In genomic region chr2:180359522-180360282, GRCh38 we compare ENCODE assay signal across 8 cellular contexts.
DNase-seq lines count a peak whose midpoint lies in the region; ATAC-seq and TF ChIP-seq lines count a peak whose summit lies in the region.

No MANE protein-coding gene starts in this region.

- no peak overlapping the region for H3K27ac ChIP-seq in GM23248

- H3K4me1 Mint-ChIP-seq in mesothelial cell of epicardium, result no peaks in the 10 kb centered on the region

- H3K27me3 ChIP-seq in GM23248 (replicated peaks; ENCODE audit: insufficient read depth), result no peaks in the 10 kb centered on the region

- no peak overlapping the region for H3K4me2 ChIP-seq in GM23248 (ENCODE audit: unreplicated experiment)

- no peak for TF ChIP-seq CTCF in mesothelial cell of epicardium (IDR thresholded peaks at IDR 0.05; ENCODE audit: unreplicated experiment)

- H2AFZ ChIP-seq in GM23248, result no peak overlapping the region

- peak; percentile 6 for DNase-seq in GM23248
- peak; percentile 53 for DNase-seq in Jurkat, Clone E6-1 (ENCODE audit: low read depth, low spot score)
- DNase-seq in NCI-H526 treated with DMSO at 0.1 percent for 48 hours (lab: John Stamatoyannopoulos, UW), result no peak
- DNase-seq in hypothalamus (lab: John Stamatoyannopoulos, UW), result no peak
- no peak for DNase-seq in COR-L47 (lab: John Stamatoyannopoulos, UW)
- no peak for DNase-seq in mesothelial cell of epicardium (ENCODE audit: low spot score in 2 of 2, unreplicated experiment in 2 of 2)

- no peaks in the 10 kb centered on the region for H3K36me3 ChIP-seq in GM23248 (ENCODE audit: low read depth)

- H3K9me2 ChIP-seq in GM23248 (ENCODE audit: insufficient read depth), result 0 out of 2 replicates have a peak, but pooled peaks cover 3% of the 10 kb centered on the region

- no peaks in the 10 kb centered on the region for H3K9me3 ChIP-seq in GM23248 (ENCODE audit: low read depth)

- no peaks in the 10 kb centered on the region for H3K4me1 ChIP-seq in GM23248 (ENCODE audit: insufficient read depth)

- H3F3A ChIP-seq in GM23248 (ENCODE audit: insufficient read depth), result no peaks in the 10 kb centered on the region

- no peaks in the 10 kb centered on the region for H3K79me2 ChIP-seq in GM23248 (ENCODE audit: insufficient read depth)

- ATAC-seq in GM18519 (IDR thresholded peaks at IDR 0.05; ENCODE audit: low FRiP score, unreplicated experiment) (peak; percentile 93), esophagus mucosa (peak; percentile 93)

- no peaks in the 10 kb centered on the region for H3K36me3 Mint-ChIP-seq in mesothelial cell of epicardium

- no peak overlapping the region for H3K27ac Mint-ChIP-seq in mesothelial cell of epicardium

- H4K20me1 ChIP-seq in GM23248 (ENCODE audit: insufficient read depth), result no peaks in the 10 kb centered on the region

- no peaks in the 10 kb centered on the region for H3K27me3 Mint-ChIP-seq in mesothelial cell of epicardium (ENCODE audit: low read depth)

- in situ Hi-C loops in GM23248 (cut with MboI), result no loop called here

- peaks cover 27% of the 10 kb centered on the region for H3K9me3 Mint-ChIP-seq in mesothelial cell of epicardium

- WGBS in GM23248 (ENCODE audit: low coverage in 1 of 2, low lambda C conversion rate in 2 of 2, missing lambda C conversion rate in 2 of 2), 2 experiments, result 87 to 88% methylated on average over 1 of the region's 1 CpG

- H3K4me3 ChIP-seq in GM23248, result no peak overlapping the region
- H3K4me3 ChIP-seq in Jurkat, Clone E6-1 (ENCODE audit: low read length), result no peak overlapping the region

- H3K9ac ChIP-seq in GM23248, result no peak overlapping the region

- H3K4me3 Mint-ChIP-seq in mesothelial cell of epicardium, result no peak overlapping the region

Comparison
In these comparisons a context has a peak if more than half of its experiments do, and no peak if none do; other contexts are left out.
1. DNase-seq: peak in GM23248 (single experiment) and Jurkat, Clone E6-1 (single experiment); none in NCI-H526 treated with DMSO at 0.1 percent for 48 hours (single experiment), hypothalamus (0 of 51), COR-L47 (single experiment) and mesothelial cell of epicardium (0 of 2).